In genomic region chr9:18755263-18755662, GRCh38 we compare ENCODE assay signal across 24 cellular contexts.
"Had no signal": no experiment of that assay in that cellular context is flagged by ENCODE, and none has a peak within 500 bp of the region (broad histone marks: within the 10 kb centered on the region; RNA-seq: fewer than 3 reads in every experiment).

No MANE protein-coding gene starts in this region.

- H3K27me3 ChIP-seq: dorsolateral prefrontal cortex, esophagus muscularis mucosa, foreskin keratinocyte, gastroesophageal sphincter, heart left ventricle, hepatocyte had no signal

- H2AFZ ChIP-seq: hepatocyte had no signal

- H3K4me3 ChIP-seq: coronary artery, dorsolateral prefrontal cortex, esophagus muscularis mucosa, gastroesophageal sphincter, heart left ventricle, hepatocyte, left ventricle myocardium inferior, lower lobe of right lung, mucosa of descending colon had no signal

- H3K4me2 ChIP-seq: hepatocyte had no signal

- H3K4me1 ChIP-seq: foreskin keratinocyte, left ventricle myocardium inferior, lower lobe of right lung had no signal

- ATAC-seq: foreskin keratinocyte, heart left ventricle, left colon, lower lobe of right lung, mucosa of descending colon had no signal

- H3K27ac ChIP-seq: coronary artery, dorsolateral prefrontal cortex, esophagus muscularis mucosa, foreskin keratinocyte, gastroesophageal sphincter, heart left ventricle, hepatocyte, left ventricle myocardium inferior, lower lobe of right lung had no signal

- H3K36me3 ChIP-seq: left ventricle myocardium inferior, lower lobe of right lung had no signal

- DNase-seq: dermis blood vessel endothelial cell; dorsolateral prefrontal cortex; effector CD4-positive, alpha-beta T cell; effector memory CD4-positive, alpha-beta T cell; foreskin keratinocyte; heart left ventricle; hypothalamus; immature natural killer cell; islet precursor cell; kidney; kidney glomerular epithelial cell; left colon; left ventricle myocardium inferior; lower lobe of right lung; mesenchymal stem cell; mucosa of descending colon; naive B cell had no signal

- H3K9me3 ChIP-seq: esophagus muscularis mucosa, gastroesophageal sphincter, heart left ventricle, left ventricle myocardium inferior, lower lobe of right lung, mucosa of descending colon had no signal

- FAIRE-seq: colon, endothelial cell of umbilical vein, frontal cortex, kidney had no signal

- H3K79me2 ChIP-seq: hepatocyte had no signal
